Comparison of ENCODE assay signal across 11 cellular contexts in genomic region chr5:176319827-176320554, GRCh38. TPM values are rescaled to one million over a fixed set of nuclear protein-coding genes. Genes with fewer than 3 reads are reported as not detected.
DNase-seq lines count a peak whose midpoint lies in the region; ATAC-seq, FAIRE-seq and TF ChIP-seq lines count a peak whose summit lies in the region.
"Had no signal": no experiment of that assay in that cellular context is flagged by ENCODE, and none has a peak within 500 bp of the region (broad histone marks: within the 10 kb centered on the region; RNA-seq: fewer than 3 reads in every experiment).

No MANE protein-coding gene starts in this region.

- FAIRE-seq in G401.6 (lab: Jason Lieb, UNC): peak; percentile 82

- DNase-seq in astrocyte of the spinal cord (ENCODE audit: low read depth, low spot score): peak; percentile 5
- DNase-seq in iPS-NIHi7 (ENCODE audit: extremely low spot score): no peak
- DNase-seq in activated CD4-positive, alpha-beta T cell treated with anti-CD3 and anti-CD28 coated beads for 36 hours: no peak
- DNase-seq in NCI-H1092 treated with DMSO at 0.1 percent for 48 hours (lab: John Stamatoyannopoulos, UW): no peak
- DNase-seq: body of pancreas, MG63 had no signal

- H3K9me3 ChIP-seq in liver (ENCODE audit: control insufficient read depth in 4 of 4, low read length in 3 of 4): no peaks in the 10 kb centered on the region
- H3K9me3 ChIP-seq: body of pancreas, MG63, suprapubic skin had no signal

- H3K27ac Mint-ChIP-seq in activated CD4-positive, alpha-beta T cell treated with anti-CD3 and anti-CD28 coated beads for 36 hours: no peak overlapping the region

- intact Hi-C loops in activated CD4-positive, alpha-beta T cell treated with anti-CD3 and anti-CD28 coated beads for 36 hours (cut with DNase I, micrococcal nuclease): no loop called here

- H3K27me3 Mint-ChIP-seq in activated CD4-positive, alpha-beta T cell treated with anti-CD3 and anti-CD28 coated beads for 36 hours: no peaks in the 10 kb centered on the region

- 72% methylated on average over 9 of the region's 9 CpGs for WGBS in liver

- H3K27ac ChIP-seq in liver (ENCODE audit: low read depth in 1 of 2, low read length in 2 of 2): no peak overlapping the region
- H3K27ac ChIP-seq: body of pancreas, suprapubic skin had no signal

- peaks cover 5 to 18% (median 8%) of the 10 kb centered on the region in 4 donors for H3K36me3 ChIP-seq in liver (ENCODE audit: control insufficient read depth in 4 of 4, insufficient read depth in 3 of 4, low read depth in 1 of 4, low read length in 3 of 4)

- in situ Hi-C loops in astrocyte of the spinal cord (cut with HindIII; ENCODE audit: low sequenced_read_pairs): no loop called here

- peak; percentile 28; the same call in 1 of the 2 replicates for TF ChIP-seq CTCF in LNCAP (IDR thresholded peaks at IDR 0.05)
- TF ChIP-seq CTCF in astrocyte of the spinal cord (IDR thresholded peaks at IDR 0.05; ENCODE audit: low read depth, low read length): peak; percentile 24
- peak; percentile 34 for TF ChIP-seq CTCF in liver (IDR thresholded peaks at IDR 0.05; ENCODE audit: low read depth, low read length, missing input control)

- H3K4me1 Mint-ChIP-seq in activated CD4-positive, alpha-beta T cell treated with anti-CD3 and anti-CD28 coated beads for 36 hours: no peaks in the 10 kb centered on the region

- H3K4me3 ChIP-seq in astrocyte of the spinal cord (ENCODE audit: low read depth, low read length): no peak overlapping the region
- no peak overlapping the region for H3K4me3 ChIP-seq in liver (ENCODE audit: low read depth in 1 of 3, low read length in 3 of 3)
- H3K4me3 ChIP-seq: body of pancreas, MG63, suprapubic skin had no signal

- no peak overlapping the region for H3K4me3 Mint-ChIP-seq in activated CD4-positive, alpha-beta T cell treated with anti-CD3 and anti-CD28 coated beads for 36 hours

- no peak overlapping the region for H3K9ac ChIP-seq in liver (ENCODE audit: low read depth in 1 of 2, low read length in 2 of 2)

- ATAC-seq in GM21737 (IDR thresholded peaks at IDR 0.05; ENCODE audit: unreplicated experiment): no peak
- ATAC-seq in activated CD4-positive, alpha-beta T cell treated with anti-CD3 and anti-CD28 coated beads for 36 hours: no peak
- ATAC-seq: body of pancreas had no signal

- H3K27me3 ChIP-seq in liver (ENCODE audit: control insufficient read depth in 4 of 4, insufficient read depth in 4 of 4, low read length in 3 of 4): no peaks in the 10 kb centered on the region
- H3K27me3 ChIP-seq: body of pancreas, MG63, suprapubic skin had no signal

- CTCF ChIA-PET in activated CD4-positive, alpha-beta T cell treated with anti-CD3 and anti-CD28 coated beads for 36 hours (lab: Charles Lee): interaction anchor here (0.6 to 1.0 kb wide), 3 partner anchors 9 to 687 kb away, joined by 3 read pairs; no protein-coding TSS in a partner anchor

- peaks cover 16% of the 10 kb centered on the region for H3K36me3 Mint-ChIP-seq in activated CD4-positive, alpha-beta T cell treated with anti-CD3 and anti-CD28 coated beads for 36 hours (ENCODE audit: low read depth)

- POLR2A ChIA-PET in activated CD4-positive, alpha-beta T cell treated with anti-CD3 and anti-CD28 coated beads for 36 hours (lab: Charles Lee): no interaction called here

- peaks cover 0 to 18% (median 11%) of the 10 kb centered on the region in 4 donors for H3K4me1 ChIP-seq in liver (ENCODE audit: control insufficient read depth in 4 of 4, insufficient read depth in 4 of 4, low read length in 3 of 4)
- H3K4me1 ChIP-seq: body of pancreas, suprapubic skin had no signal

- peak; percentile 57 to 67 for TF ChIP-seq RAD21 in liver (IDR thresholded peaks at IDR 0.05)

- H3K9me3 Mint-ChIP-seq in activated CD4-positive, alpha-beta T cell treated with anti-CD3 and anti-CD28 coated beads for 36 hours (ENCODE audit: low read depth): no peaks in the 10 kb centered on the region

TF ChIP-seq in liver, 16 proteins besides CTCF, POLR2A, EP300 and RAD21:
- TF ChIP-seq EGR1 (IDR thresholded peaks at IDR 0.05; ENCODE audit: low read depth in 2 of 2) (no peak), NR2F2 (IDR thresholded peaks at IDR 0.05) (no peak), ATF3 (IDR thresholded peaks at IDR 0.05) (no peak), FOXA2 (IDR thresholded peaks at IDR 0.05) (no peak), YY1 (IDR thresholded peaks at IDR 0.05) (no peak), JUND (IDR thresholded peaks at IDR 0.05) (no peak), HNF4G (IDR thresholded peaks at IDR 0.05) (no peak), SP1 (IDR thresholded peaks at IDR 0.05) (no peak), MAX (IDR thresholded peaks at IDR 0.05) (no peak), HNF4A (conservative IDR thresholded peaks at IDR 0.05) (no peak), TAF1 (conservative IDR thresholded peaks at IDR 0.05) (no peak), ZBTB33 (IDR thresholded peaks at IDR 0.05) (no peak), FOXA1 (IDR thresholded peaks at IDR 0.05) (no peak), RXRA (IDR thresholded peaks at IDR 0.05) (no peak), REST (IDR thresholded peaks at IDR 0.05) (no peak), GABPA (IDR thresholded peaks at IDR 0.05 in 1 of 2, conservative IDR thresholded peaks at IDR 0.05 in 1 of 2) (no peak)

RNA-seq across cellular contexts. Expression of gene KIAA1191, which starts 41.6 kb away (rescaled TPM):
- total RNA-seq in liver: 10 to 100 TPM; 31.1 to 31.8 TPM
- 10 to 100 TPM; 25.7 to 37.2 TPM for polyA plus RNA-seq in liver
- 10 to 100 TPM; 42.2 to 52.6 TPM for total RNA-seq in activated CD4-positive, alpha-beta T cell treated with anti-CD3 and anti-CD28 coated beads for 36 hours

RNA-seq across cellular contexts. Expression of gene ARL10, which starts 45.3 kb away (rescaled TPM):
- 1 to 10 TPM; 2.1 to 2.2 TPM for total RNA-seq in liver
- polyA plus RNA-seq in liver: under 1 TPM; 0.35 to 0.93 TPM
- total RNA-seq in activated CD4-positive, alpha-beta T cell treated with anti-CD3 and anti-CD28 coated beads for 36 hours: 10 to 100 TPM; 12.3 to 15.6 TPM

Comparison
In these comparisons a context has a peak if more than half of its experiments do, and no peak if none do; other contexts are left out.
1. RNA of gene ARL10, which starts 45.3 kb away (total RNA-seq): 12.3 to 15.6 TPM in activated CD4-positive, alpha-beta T cell treated with anti-CD3 and anti-CD28 coated beads for 36 hours; 2.1 to 2.2 TPM in liver; every median in the first group is over 4 times any median in the second.
2. Peak in every context shown above with its lines, with median percentiles within 50 percentile points of each other: CTCF ChIP-seq.